Comparison of ENCODE assay signal across 8 cellular contexts in genomic region chr15:62742409-62743171, GRCh38.
DNase-seq lines count a peak whose midpoint lies in the region; ATAC-seq and TF ChIP-seq lines count a peak whose summit lies in the region.

No MANE protein-coding gene starts in this region.

- H3K4me3 Mint-ChIP-seq in activated CD8-positive, alpha-beta T cell treated with anti-CD3 and anti-CD28 coated beads, Interleukin-2, amount 10 ng/mL, durations not matched to agents 7 days and 5 days: no peak overlapping the region

- CTCF ChIA-PET in activated CD8-positive, alpha-beta T cell treated with anti-CD3 and anti-CD28 coated beads, Interleukin-2, amount 10 ng/mL, durations not matched to agents 7 days and 5 days (lab: Charles Lee): interaction anchor here (0.6 to 2.4 kb wide), 15 partner anchors 8 to 1700 kb away, joined by 3 to 17 read pairs (median 4); no protein-coding TSS in a partner anchor

- peak; percentile 33 to 43 for DNase-seq in AML-193 (lab: John Stamatoyannopoulos, UW)
- peak; percentile 53 for DNase-seq in GM19238 (ENCODE audit: insufficient read length, low spot score)
- DNase-seq in NCI-H345 (lab: John Stamatoyannopoulos, UW): peak; percentile 38
- peak; percentile 47 for DNase-seq in activated CD8-positive, alpha-beta T cell treated with anti-CD3 and anti-CD28 coated beads, Interleukin-2, amount 10 ng/mL, durations not matched to agents 7 days and 5 days
- peak; percentile 85 for DNase-seq in fibroblast of villous mesenchyme (ENCODE audit: low read depth)
- peak; percentile 54 for DNase-seq in occipital lobe (lab: John Stamatoyannopoulos, UW)
- DNase-seq in upper lobe of right lung: no peak

- no peaks in the 10 kb centered on the region for H3K4me1 Mint-ChIP-seq in activated CD8-positive, alpha-beta T cell treated with anti-CD3 and anti-CD28 coated beads, Interleukin-2, amount 10 ng/mL, durations not matched to agents 7 days and 5 days (ENCODE audit: low read depth)

- peaks cover 7% of the 10 kb centered on the region for H3K4me1 ChIP-seq in upper lobe of right lung

- no peaks in the 10 kb centered on the region for H3K9me3 ChIP-seq in upper lobe of right lung

- intact Hi-C loops in upper lobe of right lung (cut with DNase I): loop anchor here (5.0 kb wide), 1 partner anchor 180 kb away; no protein-coding TSS in a partner anchor

- no peaks in the 10 kb centered on the region for H3K27me3 ChIP-seq in upper lobe of right lung

- TF ChIP-seq CTCF in fibroblast of villous mesenchyme (IDR thresholded peaks at IDR 0.05; ENCODE audit: insufficient read depth, low read depth, low read length): peak; percentile 86
- peak; percentile 88 for TF ChIP-seq CTCF in upper lobe of right lung (IDR thresholded peaks at IDR 0.05)

- no peaks in the 10 kb centered on the region for H3K9me3 Mint-ChIP-seq in activated CD8-positive, alpha-beta T cell treated with anti-CD3 and anti-CD28 coated beads, Interleukin-2, amount 10 ng/mL, durations not matched to agents 7 days and 5 days (ENCODE audit: insufficient read depth)

- peak; percentile 55 for ATAC-seq in activated CD8-positive, alpha-beta T cell treated with anti-CD3 and anti-CD28 coated beads, Interleukin-2, amount 10 ng/mL, durations not matched to agents 7 days and 5 days
- ATAC-seq in upper lobe of right lung (peak; percentile 79), HG02884 (IDR thresholded peaks at IDR 0.05; ENCODE audit: unreplicated experiment) (no peak)

- POLR2A ChIA-PET in activated CD8-positive, alpha-beta T cell treated with anti-CD3 and anti-CD28 coated beads, Interleukin-2, amount 10 ng/mL, durations not matched to agents 7 days and 5 days (lab: Charles Lee): interaction anchor here (0.6 to 0.7 kb wide), 3 partner anchors 9 to 668 kb away, joined by 3 to 4 read pairs (median 3); no protein-coding TSS in a partner anchor

- no peak overlapping the region for H3K27ac Mint-ChIP-seq in activated CD8-positive, alpha-beta T cell treated with anti-CD3 and anti-CD28 coated beads, Interleukin-2, amount 10 ng/mL, durations not matched to agents 7 days and 5 days

- no peaks in the 10 kb centered on the region for H3K36me3 ChIP-seq in upper lobe of right lung

- H3K4me3 ChIP-seq in fibroblast of villous mesenchyme (ENCODE audit: low read depth, low read length) (no peak overlapping the region), upper lobe of right lung (no peak overlapping the region)

- H3K27me3 Mint-ChIP-seq in activated CD8-positive, alpha-beta T cell treated with anti-CD3 and anti-CD28 coated beads, Interleukin-2, amount 10 ng/mL, durations not matched to agents 7 days and 5 days (ENCODE audit: low read depth): no peaks in the 10 kb centered on the region

- no peaks in the 10 kb centered on the region for H3K36me3 Mint-ChIP-seq in activated CD8-positive, alpha-beta T cell treated with anti-CD3 and anti-CD28 coated beads, Interleukin-2, amount 10 ng/mL, durations not matched to agents 7 days and 5 days (ENCODE audit: low read depth)

- no peak overlapping the region for H3K27ac ChIP-seq in upper lobe of right lung
